In the genomic region with DNA sequence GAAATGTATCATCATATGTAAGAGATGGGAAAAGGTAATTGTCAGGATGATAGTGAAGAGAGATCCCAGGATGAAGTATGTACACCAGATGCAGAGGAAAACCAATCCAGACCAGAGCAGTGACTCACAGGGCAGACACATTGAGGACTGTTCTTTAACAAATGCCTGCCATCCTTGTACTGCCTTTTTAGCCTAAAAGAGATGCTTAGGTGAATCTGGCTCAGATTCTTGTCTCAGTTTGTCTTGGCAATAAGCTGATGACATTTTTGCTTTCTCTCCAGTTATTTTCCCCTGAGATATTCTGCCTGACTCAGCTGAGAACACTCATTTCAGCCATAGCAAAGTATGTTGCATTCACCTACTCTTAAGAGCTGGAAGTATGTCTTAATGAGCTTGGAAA, we compare ENCODE assay signal across 28 cellular contexts.
"Had no signal": no experiment of that assay in that cellular context is flagged by ENCODE, and none has a peak within 500 bp of the region (broad histone marks: within the 10 kb centered on the region; RNA-seq: fewer than 3 reads in every experiment).

No MANE protein-coding gene starts in this region.

- H3K27me3 Mint-ChIP-seq: naive B cell; natural killer cell treated with Interleukin-12 subunit alpha and Interleukin-12 subunit beta and Interleukin-15 and Interleukin-18, amount 100 ng/mL, for 72 hours; type B pancreatic cell had no signal

- H3K36me3 ChIP-seq: esophagus muscularis mucosa, lower lobe of right lung, neutrophil, pancreas, right lobe of liver, stomach, thyroid gland had no signal

- H3K4me3 Mint-ChIP-seq: immature natural killer cell; naive B cell; natural killer cell treated with Interleukin-12 subunit alpha and Interleukin-12 subunit beta and Interleukin-15 and Interleukin-18, amount 100 ng/mL, for 72 hours; neural crest cell; stimulated activated effector memory CD8-positive, alpha-beta T cell treated with anti-CD3 and anti-CD28 coated beads, Interleukin-12 subunit alpha, Interleukin-12 subunit beta, amount 100 ng/mL, for 72 hours; type B pancreatic cell had no signal

- H3K4me1 ChIP-seq: esophagus muscularis mucosa, lower lobe of right lung, pancreas, right lobe of liver, stomach, thyroid gland had no signal

- H3K9me3 Mint-ChIP-seq: natural killer cell treated with Interleukin-12 subunit alpha and Interleukin-12 subunit beta and Interleukin-15 and Interleukin-18, amount 100 ng/mL, for 72 hours had no signal

- ATAC-seq: left ventricle myocardium superior; lower lobe of right lung; natural killer cell treated with Interleukin-12 subunit alpha and Interleukin-12 subunit beta and Interleukin-15 and Interleukin-18, amount 100 ng/mL, for 72 hours; pancreas; right lobe of liver; stimulated activated effector memory CD8-positive, alpha-beta T cell treated with anti-CD3 and anti-CD28 coated beads, Interleukin-12 subunit alpha, Interleukin-12 subunit beta, amount 100 ng/mL, for 72 hours had no signal

- FAIRE-seq: endothelial cell of umbilical vein, frontal cortex, keratinocyte, pancreas, urothelium cell line had no signal

- H3K4me2 ChIP-seq: smooth muscle cell had no signal

- H3K27me3 ChIP-seq: esophagus muscularis mucosa, neutrophil, pancreas, right lobe of liver, stomach, thyroid gland had no signal

- H3K27ac Mint-ChIP-seq: immature natural killer cell; naive B cell; natural killer cell treated with Interleukin-12 subunit alpha and Interleukin-12 subunit beta and Interleukin-15 and Interleukin-18, amount 100 ng/mL, for 72 hours; stimulated activated effector memory CD8-positive, alpha-beta T cell treated with anti-CD3 and anti-CD28 coated beads, Interleukin-12 subunit alpha, Interleukin-12 subunit beta, amount 100 ng/mL, for 72 hours; type B pancreatic cell had no signal

- H3K4me1 Mint-ChIP-seq: immature natural killer cell; naive B cell; neural crest cell; stimulated activated effector memory CD8-positive, alpha-beta T cell treated with anti-CD3 and anti-CD28 coated beads, Interleukin-12 subunit alpha, Interleukin-12 subunit beta, amount 100 ng/mL, for 72 hours had no signal

- H3K27ac ChIP-seq: coronary artery, esophagus muscularis mucosa, lower lobe of right lung, neutrophil, pancreas, right lobe of liver, stomach, thyroid gland had no signal

- DNase-seq: dermis blood vessel endothelial cell; effector memory CD4-positive, alpha-beta T cell; hypothalamus; immature natural killer cell; left ventricle myocardium superior; lower lobe of right lung; naive B cell; pancreas; retina; right lobe of liver; stimulated activated CD4-positive, alpha-beta T cell treated with anti-CD3 and anti-CD28 coated beads, Interleukin-12 subunit alpha, Interleukin-12 subunit beta, amount 100 ng/mL, for 4 hours; stimulated activated CD4-positive, alpha-beta T cell treated with anti-CD3 and anti-CD28 coated beads, Interleukin-1b, Interleukin-23, amount 100 ng/mL, for 48 hours; stimulated activated CD4-positive, alpha-beta T cell treated with anti-CD3 and anti-CD28 coated beads, Interleukin-4, amount 100 ng/mL, for 24 hours; stimulated activated naive CD4-positive, alpha-beta T cell treated with Interleukin-2 at 50 U/mL for 16 hours; stomach; thyroid gland had no signal

- H3K36me3 Mint-ChIP-seq: immature natural killer cell; naive B cell; stimulated activated effector memory CD8-positive, alpha-beta T cell treated with anti-CD3 and anti-CD28 coated beads, Interleukin-12 subunit alpha, Interleukin-12 subunit beta, amount 100 ng/mL, for 72 hours; type B pancreatic cell had no signal

- H3K9me3 ChIP-seq: lower lobe of right lung, neutrophil, pancreas, right lobe of liver, thyroid gland had no signal

- H3K4me3 ChIP-seq: coronary artery, esophagus muscularis mucosa, lower lobe of right lung, pancreas, right lobe of liver, smooth muscle cell, stomach, thyroid gland had no signal
